14 cellular contexts compared by ENCODE assay signal in the genomic region with DNA sequence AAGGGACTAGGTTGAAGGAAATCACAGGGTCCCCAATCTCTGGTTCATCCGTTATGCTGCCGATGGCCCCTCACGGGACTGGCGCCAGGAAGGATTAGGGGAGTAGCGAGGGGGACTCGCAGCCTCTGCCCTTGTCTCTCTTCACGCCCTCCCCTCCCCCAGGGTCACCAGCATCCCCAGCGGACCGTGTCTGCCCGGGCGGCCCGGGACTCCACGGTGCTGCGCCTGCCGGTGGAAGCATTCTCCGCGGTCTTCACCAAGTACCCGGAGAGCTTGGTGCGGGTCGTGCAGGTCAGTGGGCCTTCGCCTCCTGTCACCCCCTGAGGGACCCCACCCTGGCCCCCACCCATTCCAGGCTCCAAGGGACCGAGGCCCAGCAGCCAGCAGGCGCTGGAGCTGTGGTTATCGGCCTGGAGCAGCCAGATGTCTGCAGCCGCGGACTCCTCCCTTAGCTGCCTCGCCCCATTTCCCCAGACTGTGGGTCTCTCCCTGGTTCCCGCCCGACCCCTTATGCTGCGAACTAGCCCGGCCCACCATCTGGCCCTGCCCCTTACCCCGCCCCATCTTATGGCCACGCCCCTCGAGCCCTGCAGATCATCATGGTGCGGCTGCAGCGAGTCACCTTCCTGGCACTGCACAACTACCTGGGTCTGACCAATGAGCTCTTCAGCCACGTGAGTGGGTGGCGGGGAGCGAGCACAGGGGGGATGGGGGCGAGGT. TPM values are rescaled to one million over a fixed set of nuclear protein-coding genes. Genes with fewer than 3 reads are reported as not detected.
DNase-seq lines count a peak whose midpoint lies in the region; FAIRE-seq and TF ChIP-seq lines count a peak whose summit lies in the region.
"Had no signal": no experiment of that assay in that cellular context is flagged by ENCODE, and none has a peak within 500 bp of the region (broad histone marks: within the 10 kb centered on the region; RNA-seq: fewer than 3 reads in every experiment).

No MANE protein-coding gene starts in this region.

- TF ChIP-seq POLR2A in ovary (IDR thresholded peaks at IDR 0.05), result no peak

- 77 to 78% (median 78%) methylated on average over 39 to 40 of the region's 40 CpGs for WGBS in ovary, 3 donors

- no peak for FAIRE-seq in bronchial epithelial cell (lab: Jason Lieb, UNC)
- FAIRE-seq: G401.6 had no signal

- no peak for TF ChIP-seq CTCF in bronchial epithelial cell (IDR thresholded peaks at IDR 0.05; ENCODE audit: insufficient read depth, low read length, severe bottlenecking)
- no peak for TF ChIP-seq CTCF in ovary (IDR thresholded peaks at IDR 0.05)

- DNase-seq in EL, result peak; percentile 33
- peak; percentile 7 for DNase-seq in M059J (ENCODE audit: low read depth)
- peak; percentile 31 for DNase-seq in bronchial epithelial cell (ENCODE audit: low read depth)
- peak in 3 of 5 donors; percentile 10 to 42 (median 31) for DNase-seq in ovary
- DNase-seq in NCI-H2196 (lab: John Stamatoyannopoulos, UW; ENCODE audit: unreplicated experiment), result no peak
- no peak for DNase-seq in NOMO-1 treated with DMSO at 0.1 percent for 48 hours (lab: John Stamatoyannopoulos, UW; ENCODE audit: unreplicated experiment)
- DNase-seq in NCI-H510A treated with DMSO at 0.1 percent for 48 hours (lab: John Stamatoyannopoulos, UW), result no peak
- no peak for DNase-seq in SHP77 (lab: John Stamatoyannopoulos, UW)
- DNase-seq: activated gamma-delta T cell, left colon, NCI-H2081 had no signal

- no peak overlapping the region for H3K4me3 ChIP-seq in bronchial epithelial cell (ENCODE audit: low read depth, low read length)
- no peak overlapping the region for H3K4me3 ChIP-seq in ovary

- H3K9me3 ChIP-seq in ovary, result no peaks in the 10 kb centered on the region

- TF ChIP-seq EP300 in ovary (IDR thresholded peaks at IDR 0.05), result no peak

- no peaks in the 10 kb centered on the region for H3K4me1 ChIP-seq in ovary (ENCODE audit: insufficient read depth)

- H3K27me3 ChIP-seq in bronchial epithelial cell (ENCODE audit: control insufficient read depth, insufficient read depth, low read length) (no peaks in the 10 kb centered on the region), ovary (no peaks in the 10 kb centered on the region)

- H3K36me3 ChIP-seq in bronchial epithelial cell (ENCODE audit: control insufficient read depth, insufficient read depth, low read length) (peaks cover 12% of the 10 kb centered on the region), ovary (no peaks in the 10 kb centered on the region)

- no peak overlapping the region for H3K27ac ChIP-seq in ovary
- H3K27ac ChIP-seq: epithelial cell of prostate had no signal

- intact Hi-C loops in ovary (cut with DNase I), result loop anchor here in 2 of 4 donors (10.0 kb wide), 2 partner anchors 146 to 186 kb away; no protein-coding TSS in a partner anchor

RNA-seq across cellular contexts. Expression of gene PNPLA6, which starts 5.4 kb away (rescaled TPM):
- 46.3 and 86.0 TPM in 2 replicates for total RNA-seq in M059J (2014; rRNA removed; shearing (Covaris generic))
- total RNA-seq in bronchial epithelial cell (35.6 and 40.8 TPM in 2 replicates), ovary (10 to 100 TPM; 31.0 to 69.1 (median 60.1) TPM)
- polyA plus RNA-seq in ovary, result 10 to 100 TPM; 19.0 to 30.6 TPM

RNA-seq across cellular contexts. Expression of gene MCOLN1, which starts 18.5 kb away (rescaled TPM):
- total RNA-seq in M059J (2014; rRNA removed; shearing (Covaris generic)), result 2.9 and 7.8 TPM in 2 replicates
- total RNA-seq in bronchial epithelial cell, result 3.7 and 3.8 TPM in 2 replicates
- total RNA-seq in ovary, result 10 to 100 TPM in 6 of 7 donors, 1 to 10 TPM in 1; 9.2 to 18.9 (median 13.6) TPM
- polyA plus RNA-seq in ovary, result 10 to 100 TPM in 1 of 2 donors, 1 to 10 TPM in 1; 6.1 to 20.4 TPM

RNA-seq across cellular contexts. Expression of gene ZNF358, which starts 25.0 kb away (rescaled TPM):
- 27.2 and 55.4 TPM in 2 replicates for total RNA-seq in M059J (2014; rRNA removed; shearing (Covaris generic))
- total RNA-seq in bronchial epithelial cell (3.5 and 3.9 TPM in 2 replicates), ovary (100 to 1,000 TPM in 2 of 7 donors, 10 to 100 TPM in 5; 55.0 to 112 (median 88.2) TPM)
- 10 to 100 TPM in 1 of 2 donors, 1 to 10 TPM in 1; 9.2 to 91.7 TPM for polyA plus RNA-seq in ovary

RNA-seq across cellular contexts. Expression of gene PEX11G, which starts 52.1 kb away (rescaled TPM):
- 0.20 and 0.74 TPM in 2 replicates for total RNA-seq in M059J (2014; rRNA removed; shearing (Covaris generic))
- total RNA-seq in bronchial epithelial cell (2.1 and 3.8 TPM in 2 replicates), ovary (1 to 10 TPM; 2.8 to 5.1 (median 3.7) TPM)
- 1 to 10 TPM in 1 of 2 donors, under 1 TPM in 1; 0.40 to 6.0 TPM for polyA plus RNA-seq in ovary

RNA-seq across cellular contexts. Expression of gene CAMSAP3, which starts 54.7 kb away (rescaled TPM):
- 0.15 TPM in 1 of 2 replicates, not detected in the other for total RNA-seq in M059J (2014; rRNA removed; shearing (Covaris generic))
- total RNA-seq in bronchial epithelial cell, result 2.4 and 7.0 TPM in 2 replicates
- total RNA-seq in ovary, result 1 to 10 TPM in 4 of 7 donors, under 1 TPM in 3; 0.08 to 8.2 (median 1.9) TPM
- polyA plus RNA-seq in ovary, result 1 to 10 TPM in 1 of 2 donors, under 1 TPM in 1; 0.57 to 1.4 TPM
- total RNA-seq: subcutaneous adipose tissue had no signal

Comparison
In these comparisons a context has a peak if more than half of its experiments do, and no peak if none do; other contexts are left out.
1. DNase-seq: peak in EL (single experiment), M059J (single experiment), bronchial epithelial cell (single experiment) and ovary (3 of 5); none in NCI-H2196 (single experiment), NOMO-1 treated with DMSO at 0.1 percent for 48 hours (single experiment), NCI-H510A treated with DMSO at 0.1 percent for 48 hours (single experiment) and SHP77 (0 of 2).